8 cellular contexts compared by ENCODE assay signal in the genomic region with DNA sequence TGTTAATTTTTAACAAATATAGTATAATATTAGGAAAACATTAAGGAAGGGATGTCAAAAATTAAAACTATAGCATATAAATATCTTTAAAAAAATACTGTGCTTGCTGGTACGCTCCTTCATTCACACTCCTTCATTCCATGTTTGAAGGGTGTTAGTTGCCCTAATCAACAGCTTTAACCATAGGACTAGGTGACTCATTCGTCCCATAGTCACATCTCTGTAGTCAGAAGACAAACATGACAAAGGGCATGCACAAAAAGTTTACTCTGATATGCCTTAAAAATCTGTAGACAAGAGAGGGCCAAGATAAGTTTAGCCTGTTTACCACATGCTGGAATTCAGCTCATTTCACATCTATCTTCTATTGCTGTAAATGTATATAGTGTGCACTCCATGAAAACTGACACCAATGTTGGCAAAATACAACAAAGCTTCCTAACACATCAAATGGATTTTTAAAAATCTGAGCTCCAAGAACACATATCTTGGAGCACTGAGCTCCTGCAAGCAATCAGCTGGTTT. TPM values are rescaled to one million over a fixed set of nuclear protein-coding genes. Genes with fewer than 3 reads are reported as not detected.
DNase-seq lines count a peak whose midpoint lies in the region; ATAC-seq and TF ChIP-seq lines count a peak whose summit lies in the region.

No MANE protein-coding gene starts in this region.

- no peak overlapping the region for H3K14ac ChIP-seq in H9 (ENCODE audit: insufficient read depth, low read length)

- no peak overlapping the region for H2BK20ac ChIP-seq in H9 (ENCODE audit: low read depth, low read length, poor library complexity, severe bottlenecking)

- H4K5ac ChIP-seq in H9 (ENCODE audit: insufficient read length, low read depth, low read length): no peak overlapping the region

- H3K27ac ChIP-seq in H9 (ENCODE audit: insufficient read length, low read depth, low read length) (no peak overlapping the region), SK-N-SH (ENCODE audit: low read depth in 2 of 2, low read length in 1 of 2) (peak overlapping the region; percentile 78 to 95), left ventricle myocardium inferior (replicated peaks) (peak overlapping the region; percentile 91), skeletal muscle tissue (ENCODE audit: low read depth, low read length) (peak overlapping the region; percentile 85)

- TF ChIP-seq CTCF in H9 (conservative IDR thresholded peaks at IDR 0.05) (no peak), SK-N-SH (IDR thresholded peaks at IDR 0.05) (no peak), left ventricle myocardium inferior (IDR thresholded peaks at IDR 0.05; ENCODE audit: borderline replicate concordance) (no peak)

- CTCF ChIA-PET in SK-N-SH (lab: Yijun Ruan, JAX): interaction anchor here (1.1 to 5.8 kb wide), 5 partner anchors 38 to 410 kb away, joined by 3 to 27 read pairs (median 4); no protein-coding TSS in a partner anchor

- H3K23ac ChIP-seq in H9 (ENCODE audit: insufficient read length, low read depth, low read length): no peak overlapping the region

- no peak overlapping the region for H2BK120ac ChIP-seq in H9 (ENCODE audit: low read depth, low read length, poor library complexity, severe bottlenecking)

- H3K79me1 ChIP-seq in H9 (ENCODE audit: insufficient read depth, low read depth, low read length, poor library complexity, severe bottlenecking): no peaks in the 10 kb centered on the region

- DNase-seq in H9 (no peak), SK-N-SH (no peak), left ventricle myocardium inferior (no peak), middle frontal gyrus (ENCODE audit: extremely low spot score, low spot score) (no peak)

- H3K9me3 Mint-ChIP-seq in H9: no peaks in the 10 kb centered on the region

- H4K20me1 ChIP-seq in H9 (ENCODE audit: control insufficient read depth, insufficient read depth, insufficient read length) (no peaks in the 10 kb centered on the region), SK-N-SH (ENCODE audit: insufficient read depth) (no peaks in the 10 kb centered on the region; the same call in 1 of the 2 replicates)

- no peaks in the 10 kb centered on the region for H3K9me2 ChIP-seq in SK-N-SH

- H3K4me2 ChIP-seq in H9 (ENCODE audit: insufficient read depth, insufficient read length, low read length) (peak overlapping the region; percentile 78), SK-N-SH (peak overlapping the region; percentile 87)

- POLR2A ChIA-PET in SK-N-SH (lab: Yijun Ruan, JAX): interaction anchor here (1.3 kb wide), 1 partner anchor 78 kb away, joined by 4 read pairs; no protein-coding TSS in a partner anchor

- peaks cover 59% of the 10 kb centered on the region for H3K27me3 Mint-ChIP-seq in H9 (ENCODE audit: low read depth)

- no peak for TF ChIP-seq EP300 in SK-N-SH (IDR thresholded peaks at IDR 0.05; ENCODE audit: borderline replicate concordance in 1 of 2, low read depth in 1 of 2, low read length in 1 of 2)

- H3K27me3 ChIP-seq in H9 (ENCODE audit: insufficient read depth, low read length): peaks cover 2% of the 10 kb centered on the region; the same call in 1 of the 2 replicates
- H3K27me3 ChIP-seq in SK-N-SH (ENCODE audit: insufficient read depth): no peaks in the 10 kb centered on the region
- H3K27me3 ChIP-seq in left ventricle myocardium inferior (ENCODE audit: low read depth): no peaks in the 10 kb centered on the region
- H3K27me3 ChIP-seq in skeletal muscle tissue (ENCODE audit: control insufficient read depth in 3 of 3, insufficient read depth in 3 of 3, low read length in 3 of 3): no peaks in the 10 kb centered on the region

- ATAC-seq in HG03571 (IDR thresholded peaks at IDR 0.05; ENCODE audit: unreplicated experiment): no peak
- ATAC-seq in GM21367 (IDR thresholded peaks at IDR 0.05; ENCODE audit: unreplicated experiment): no peak
- ATAC-seq in HG02840 (IDR thresholded peaks at IDR 0.05; ENCODE audit: low FRiP score, unreplicated experiment): no peak

- H3K9ac ChIP-seq in H9 (ENCODE audit: extremely low read depth, insufficient read length, low read length): no peak overlapping the region
- peak overlapping the region; percentile 81 for H3K9ac ChIP-seq in SK-N-SH
- peak overlapping the region; percentile 77 to 85 (median 85) for H3K9ac ChIP-seq in skeletal muscle tissue (ENCODE audit: low read depth in 1 of 3, low read length in 3 of 3)

- H3K79me2 ChIP-seq in H9 (ENCODE audit: insufficient read depth, low read length): no peaks in the 10 kb centered on the region
- H3K79me2 ChIP-seq in SK-N-SH (ENCODE audit: insufficient read depth): peaks cover 15% of the 10 kb centered on the region

- H3K4ac ChIP-seq in H9 (ENCODE audit: low read depth, low read length): no peak overlapping the region

- peak overlapping the region in 1 of 3 experiments; percentile 53; a peak in 1 of 7 replicates for H3K27ac Mint-ChIP-seq in H9

- H3K4me3 ChIP-seq in SK-N-SH (ENCODE audit: low read depth in 2 of 2, low read length in 1 of 2) (peak overlapping the region; percentile 66 to 75), left ventricle myocardium inferior (peak overlapping the region; percentile 79), skeletal muscle tissue (ENCODE audit: low read length in 3 of 3) (peak overlapping the region; percentile 84 to 89 (median 87))

- no peak overlapping the region for H2BK12ac ChIP-seq in H9 (ENCODE audit: insufficient read length, low read depth, low read length)

- H4K8ac ChIP-seq in H9 (replicated peaks; ENCODE audit: insufficient read length, low read depth, low read length): no peak overlapping the region

- no peaks in the 10 kb centered on the region for H3F3A ChIP-seq in SK-N-SH (replicated peaks; ENCODE audit: insufficient read depth)

- H3K4me3 Mint-ChIP-seq in H9: peak overlapping the region; percentile 71 to 86

- H3K36me3 Mint-ChIP-seq in H9 (ENCODE audit: insufficient read depth in 1 of 3, low read depth in 3 of 3): no peaks in the 10 kb centered on the region

- H2AK5ac ChIP-seq in H9 (ENCODE audit: insufficient read length, low read length): no peak overlapping the region

- no CpG with 5 or more reads among the region's 2 CpGs for WGBS in H9 (ENCODE audit: extremely low coverage, insufficient read length, low lambda C conversion rate)
- WGBS in SK-N-SH (ENCODE audit: low lambda C conversion rate): 51% methylated on average over 2 of the region's 2 CpGs

- H3K18ac ChIP-seq in H9 (ENCODE audit: insufficient read length, low read depth, low read length): no peak overlapping the region

- H3T11ph ChIP-seq in H9 (ENCODE audit: low read length): no peak overlapping the region

- peaks cover 10% of the 10 kb centered on the region for H3K23me2 ChIP-seq in H9 (ENCODE audit: insufficient read length, low read depth, low read length, poor library complexity, severe bottlenecking)

- H2AFZ ChIP-seq in H9 (ENCODE audit: low read length): peak overlapping the region; percentile 25
- peak overlapping the region; percentile 89; the same call in 1 of the 2 replicates for H2AFZ ChIP-seq in SK-N-SH (ENCODE audit: low read depth)

- H3K4me1 ChIP-seq in H9 (ENCODE audit: insufficient read depth, low read length) (no peaks in the 10 kb centered on the region), SK-N-SH (ENCODE audit: control insufficient read depth in 1 of 2, insufficient read depth in 2 of 2, low read depth in 1 of 2, low read length in 1 of 2) (peaks cover 6 to 9% of the 10 kb centered on the region in 2 experiments; a peak in 3 of 4 replicates), left ventricle myocardium inferior (peaks cover 59% of the 10 kb centered on the region), skeletal muscle tissue (ENCODE audit: control insufficient read depth in 3 of 3, insufficient read depth in 3 of 3, low read length in 3 of 3) (peaks cover 19 to 32% (median 25%) of the 10 kb centered on the region in 3 donors)

- H4K91ac ChIP-seq in H9 (ENCODE audit: insufficient read length, low read depth, low read length): no peak overlapping the region

- H3K9me3 ChIP-seq in H9 (ENCODE audit: control insufficient read depth, low read depth, low read length): no peaks in the 10 kb centered on the region
- H3K9me3 ChIP-seq in SK-N-SH: no peaks in the 10 kb centered on the region
- H3K9me3 ChIP-seq in left ventricle myocardium inferior (replicated peaks): no peaks in the 10 kb centered on the region
- no peaks in the 10 kb centered on the region for H3K9me3 ChIP-seq in skeletal muscle tissue (ENCODE audit: control insufficient read depth in 3 of 3, low read length in 3 of 3)

- H2BK15ac ChIP-seq in H9 (ENCODE audit: low read depth, low read length): no peak overlapping the region

- TF ChIP-seq RAD21 in SK-N-SH (IDR thresholded peaks at IDR 0.05; ENCODE audit: low read length): no peak

- no peak overlapping the region for H2BK5ac ChIP-seq in H9 (ENCODE audit: insufficient read length, low read length)

- H3K4me1 Mint-ChIP-seq in H9: peaks cover 12 to 17% of the 10 kb centered on the region in 2 experiments

- intact Hi-C loops in left ventricle myocardium inferior (cut with micrococcal nuclease): no loop called here

- H3K36me3 ChIP-seq in SK-N-SH (replicated peaks in 1 of 2; ENCODE audit: control insufficient read depth in 1 of 2, insufficient read depth in 2 of 2, low read length in 1 of 2) (no peaks in the 10 kb centered on the region), left ventricle myocardium inferior (no peaks in the 10 kb centered on the region), skeletal muscle tissue (ENCODE audit: control insufficient read depth in 3 of 3, insufficient read depth in 3 of 3, low read length in 3 of 3) (no peaks in the 10 kb centered on the region)

- no peak overlapping the region for H3K56ac ChIP-seq in H9 (ENCODE audit: insufficient read length, low read depth, low read length)

TF ChIP-seq in SK-N-SH, 30 proteins besides CTCF, POLR2A, EP300 and RAD21 (continues in another document):
- TF ChIP-seq TAF1 (IDR thresholded peaks at IDR 0.05; ENCODE audit: borderline replicate concordance, low read depth, low read length) (no peak), EZH2phosphoT487 (IDR thresholded peaks at IDR 0.05; ENCODE audit: borderline replicate concordance, low read depth) (no peak), SIN3A (IDR thresholded peaks at IDR 0.05; ENCODE audit: borderline replicate concordance, low read depth, low read length) (no peak), TCF12 (IDR thresholded peaks at IDR 0.05) (no peak), FOSL2 (IDR thresholded peaks at IDR 0.05; ENCODE audit: borderline replicate concordance, low read depth) (peak; percentile 49; the same call in 1 of the 2 replicates)

RNA-seq across cellular contexts. Expression of a gene that starts 0.6 kb away (rescaled TPM):
- total RNA-seq in H9 (2021) (0.31 and 0.39 TPM in 2 replicates), left ventricle myocardium inferior (5.2 TPM), skeletal muscle tissue (31.8 TPM)
- 7.0 and 7.6 TPM in 2 replicates for polyA plus RNA-seq in SK-N-SH (2012; rRNA removed)
- polyA plus RNA-seq in SK-N-SH (2012; cell fraction: cytosol; rRNA removed): 6.5 and 6.8 TPM in 2 replicates
- polyA plus RNA-seq in SK-N-SH (2012; cell fraction: nucleus; rRNA removed): 11.8 and 14.4 TPM in 2 replicates
